Comparison of ENCODE assay signal across 14 cellular contexts in genomic region chr1:93619507-93620168, GRCh38.
DNase-seq lines count a peak whose midpoint lies in the region; ATAC-seq and TF ChIP-seq lines count a peak whose summit lies in the region.
"Had no signal": no experiment of that assay in that cellular context is flagged by ENCODE, and none has a peak within 500 bp of the region (broad histone marks: within the 10 kb centered on the region; RNA-seq: fewer than 3 reads in every experiment).

No MANE protein-coding gene starts in this region.

- H3K27ac ChIP-seq in RWPE2 (ENCODE audit: poor library complexity, severe bottlenecking) (peak overlapping the region; percentile 96), liver (ENCODE audit: low read depth in 1 of 2, low read length in 2 of 2) (no peak overlapping the region), right cardiac atrium (ENCODE audit: low read length) (no peak overlapping the region)
- H3K27ac ChIP-seq: dorsolateral prefrontal cortex, spleen had no signal

- no peak for ATAC-seq in RWPE2 (ENCODE audit: low read depth)
- no peak for ATAC-seq in sciatic nerve
- ATAC-seq in right cardiac atrium = no peak
- ATAC-seq: mucosa of descending colon had no signal

- H3K36me3 ChIP-seq in RWPE2 (ENCODE audit: low read depth) = peaks cover 30% of the 10 kb centered on the region
- peaks cover 0 to 1% (median 0%) of the 10 kb centered on the region in 4 donors for H3K36me3 ChIP-seq in liver (ENCODE audit: control insufficient read depth in 4 of 4, insufficient read depth in 3 of 4, low read depth in 1 of 4, low read length in 3 of 4)
- H3K36me3 ChIP-seq: Peyer's patch, spleen had no signal

- H3K4me1 ChIP-seq in RWPE2 (ENCODE audit: insufficient read depth, poor library complexity, severe bottlenecking) (peaks cover 95% of the 10 kb centered on the region), liver (ENCODE audit: control insufficient read depth in 4 of 4, insufficient read depth in 4 of 4, low read length in 3 of 4) (peaks cover 22 to 55% (median 45%) of the 10 kb centered on the region in 4 donors), right cardiac atrium (ENCODE audit: control insufficient read depth, insufficient read depth, low read length) (peaks cover 32% of the 10 kb centered on the region)

- H3K4me3 ChIP-seq in Jurkat, Clone E6-1 (ENCODE audit: low read length) = no peak overlapping the region
- no peak overlapping the region for H3K4me3 ChIP-seq in RWPE2 (ENCODE audit: severe bottlenecking)
- no peak overlapping the region for H3K4me3 ChIP-seq in liver (ENCODE audit: low read depth in 1 of 3, low read length in 3 of 3)
- no peak overlapping the region for H3K4me3 ChIP-seq in right cardiac atrium (ENCODE audit: low read length)
- no peak overlapping the region for H3K4me3 ChIP-seq in lower leg skin (ENCODE audit: low read depth, poor library complexity, severe bottlenecking)
- H3K4me3 ChIP-seq: dorsolateral prefrontal cortex, mucosa of descending colon, Peyer's patch, spleen had no signal

- H3K9me3 ChIP-seq in RWPE2 (ENCODE audit: severe bottlenecking) (no peaks in the 10 kb centered on the region), liver (ENCODE audit: control insufficient read depth in 4 of 4, low read length in 3 of 4) (no peaks in the 10 kb centered on the region), right cardiac atrium (ENCODE audit: control insufficient read depth, low read length) (no peaks in the 10 kb centered on the region)
- H3K9me3 ChIP-seq: mucosa of descending colon, Peyer's patch, spleen had no signal

- 93% methylated on average over 11 of the region's 11 CpGs for WGBS in liver
- WGBS in right cardiac atrium = 90% methylated on average over 11 of the region's 11 CpGs
- 82 to 87% methylated on average over 11 of the region's 11 CpGs for WGBS in lower leg skin, 2 donors

- peak; percentile 27 to 53 for TF ChIP-seq RAD21 in liver (IDR thresholded peaks at IDR 0.05)

- intact Hi-C loops in sciatic nerve (cut with DNase I) = loop anchor here (10.0 kb wide), 1 partner anchor 225 kb away; no protein-coding TSS in a partner anchor
- intact Hi-C loops in right cardiac atrium (cut with DNase I) = loop anchor here in 2 of 4 donors (10.0 kb wide), 2 partner anchors 175 to 225 kb away; partner anchors contain the start of gene FNBP1L (in 2 of the 2)
- intact Hi-C loops in lower leg skin (cut with DNase I; ENCODE audit: low total_unique reads) = loop anchor here (10.0 kb wide), 1 partner anchor 175 kb away; the partner anchor contains the start of gene FNBP1L

- no peak for TF ChIP-seq POLR2A in lower leg skin (IDR thresholded peaks at IDR 0.05)

- H3K9ac ChIP-seq in liver (ENCODE audit: low read depth in 1 of 2, low read length in 2 of 2) = no peak overlapping the region

- no peaks in the 10 kb centered on the region for H3K27me3 ChIP-seq in RWPE2 (ENCODE audit: insufficient read depth, poor library complexity, severe bottlenecking)
- no peaks in the 10 kb centered on the region for H3K27me3 ChIP-seq in liver (ENCODE audit: control insufficient read depth in 4 of 4, insufficient read depth in 4 of 4, low read length in 3 of 4)
- H3K27me3 ChIP-seq in right cardiac atrium (ENCODE audit: control insufficient read depth, insufficient read depth) = no peaks in the 10 kb centered on the region
- H3K27me3 ChIP-seq: dorsolateral prefrontal cortex, Peyer's patch, spleen had no signal

- peak; percentile 60 for DNase-seq in NCI-H2029 (lab: John Stamatoyannopoulos, UW)
- no peak for DNase-seq in NCI-H2029 treated with DMSO at 0.1 percent for 48 hours (lab: John Stamatoyannopoulos, UW)
- DNase-seq in Jurkat, Clone E6-1 (ENCODE audit: low read depth, low spot score) = peak; percentile 57
- no peak for DNase-seq in RWPE2 (ENCODE audit: low spot score)
- no peak for DNase-seq in sciatic nerve (ENCODE audit: low spot score)
- no peak for DNase-seq in right cardiac atrium
- no peak for DNase-seq in lower leg skin (ENCODE audit: low spot score in 2 of 2)
- DNase-seq: activated CD4-positive, alpha-beta T cell treated with anti-CD3 and anti-CD28 coated beads, Interleukin-2, amount 10 ng/mL, durations not matched to agents 7 days and 5 days; hypothalamus; Peyer's patch; spleen had no signal

- TF ChIP-seq CTCF in RWPE2 (IDR thresholded peaks at IDR 0.05; ENCODE audit: poor library complexity, severe bottlenecking) = no peak
- no peak for TF ChIP-seq CTCF in liver (IDR thresholded peaks at IDR 0.05; ENCODE audit: low read depth, low read length, missing input control)
- TF ChIP-seq CTCF in lower leg skin (IDR thresholded peaks at IDR 0.05) = no peak

TF ChIP-seq in liver, 16 proteins besides CTCF, POLR2A, EP300 and RAD21:
- no peak for TF ChIP-seq HNF4G (IDR thresholded peaks at IDR 0.05)
- TF ChIP-seq FOXA1 (IDR thresholded peaks at IDR 0.05) = no peak
- TF ChIP-seq JUND (IDR thresholded peaks at IDR 0.05) = no peak
- TF ChIP-seq EGR1 (IDR thresholded peaks at IDR 0.05; ENCODE audit: low read depth in 2 of 2) = no peak
- no peak for TF ChIP-seq FOXA2 (IDR thresholded peaks at IDR 0.05)
- TF ChIP-seq NR2F2 (IDR thresholded peaks at IDR 0.05) = no peak
- no peak for TF ChIP-seq GABPA (IDR thresholded peaks at IDR 0.05 in 1 of 2, conservative IDR thresholded peaks at IDR 0.05 in 1 of 2)
- TF ChIP-seq MAX (IDR thresholded peaks at IDR 0.05) = no peak
- TF ChIP-seq HNF4A (conservative IDR thresholded peaks at IDR 0.05) = no peak
- TF ChIP-seq ATF3 (IDR thresholded peaks at IDR 0.05) = no peak
- TF ChIP-seq REST (IDR thresholded peaks at IDR 0.05) = no peak
- TF ChIP-seq YY1 (IDR thresholded peaks at IDR 0.05) = no peak
- TF ChIP-seq ZBTB33 (IDR thresholded peaks at IDR 0.05) = no peak
- TF ChIP-seq TAF1 (conservative IDR thresholded peaks at IDR 0.05) = no peak
- no peak for TF ChIP-seq SP1 (IDR thresholded peaks at IDR 0.05)
- TF ChIP-seq RXRA (IDR thresholded peaks at IDR 0.05) = no peak
TF ChIP-seq in liver: peak in this region for 0.

Comparison
In these comparisons a context has a peak if more than half of its experiments do, and no peak if none do; other contexts are left out.
1. DNase-seq: peak in NCI-H2029 (single experiment) and Jurkat, Clone E6-1 (single experiment); none in NCI-H2029 treated with DMSO at 0.1 percent for 48 hours (single experiment), RWPE2 (single experiment), sciatic nerve (single experiment), right cardiac atrium (0 of 3) and lower leg skin (0 of 2).